Comparison of ENCODE assay signal across 8 cellular contexts in genomic region chr18:12659904-12660605, GRCh38. TPM values are rescaled to one million over a fixed set of nuclear protein-coding genes. Genes with fewer than 3 reads are reported as not detected.
DNase-seq lines count a peak whose midpoint lies in the region; ATAC-seq and TF ChIP-seq lines count a peak whose summit lies in the region.

No MANE protein-coding gene starts in this region.

- H3K27ac ChIP-seq in left ventricle myocardium inferior (replicated peaks): no peak overlapping the region

- H3K9me3 Mint-ChIP-seq in T-helper 2 cell treated with Interferon-gamma antibody and Interleukin-4, amounts not matched to agents 5 μg/mL and 100 μg/mL, for 36 hours: no peaks in the 10 kb centered on the region

- H3K4me3 Mint-ChIP-seq in T-helper 2 cell treated with Interferon-gamma antibody and Interleukin-4, amounts not matched to agents 5 μg/mL and 100 μg/mL, for 36 hours: no peak overlapping the region

- no peaks in the 10 kb centered on the region for H3K27me3 ChIP-seq in left ventricle myocardium inferior (ENCODE audit: low read depth)

- H3K4me1 ChIP-seq in left ventricle myocardium inferior: peaks cover 32% of the 10 kb centered on the region
- no peaks in the 10 kb centered on the region for H3K4me1 ChIP-seq in mucosa of descending colon (ENCODE audit: low read depth)

- DNase-seq in left ventricle myocardium inferior (no peak), left ventricle myocardium superior (no peak), NB4 (ENCODE audit: low read depth) (peak; percentile 64), dermis microvascular lymphatic vessel endothelial cell (ENCODE audit: low read depth in 2 of 2) (peak; percentile 56 to 85), mucosa of descending colon (peak in 1 of 3 donors; percentile 72), COLO829 (ENCODE audit: low spot score) (no peak)
- DNase-seq in T-helper 2 cell treated with Interferon-gamma antibody and Interleukin-4, amounts not matched to agents 5 μg/mL and 100 μg/mL, for 36 hours (ENCODE audit: low spot score): peak; percentile 15

- peaks cover 17% of the 10 kb centered on the region for H3K4me1 Mint-ChIP-seq in T-helper 2 cell treated with Interferon-gamma antibody and Interleukin-4, amounts not matched to agents 5 μg/mL and 100 μg/mL, for 36 hours (ENCODE audit: low read depth)

- peaks cover 16% of the 10 kb centered on the region for H3K27me3 Mint-ChIP-seq in T-helper 2 cell treated with Interferon-gamma antibody and Interleukin-4, amounts not matched to agents 5 μg/mL and 100 μg/mL, for 36 hours (ENCODE audit: low read depth)

- H3K27ac Mint-ChIP-seq in T-helper 2 cell treated with Interferon-gamma antibody and Interleukin-4, amounts not matched to agents 5 μg/mL and 100 μg/mL, for 36 hours: no peak overlapping the region

- TF ChIP-seq POLR2A in NB4 (IDR thresholded peaks at IDR 0.05; ENCODE audit: extremely low read depth, insufficient read length): no peak

- H3K4me3 ChIP-seq in left ventricle myocardium inferior: no peak overlapping the region
- no peak overlapping the region for H3K4me3 ChIP-seq in NB4 (ENCODE audit: low read depth, low read length)
- H3K4me3 ChIP-seq in mucosa of descending colon: no peak overlapping the region

- peaks cover 5% of the 10 kb centered on the region for H3K36me3 Mint-ChIP-seq in T-helper 2 cell treated with Interferon-gamma antibody and Interleukin-4, amounts not matched to agents 5 μg/mL and 100 μg/mL, for 36 hours (ENCODE audit: low read depth)

- H3K36me3 ChIP-seq in left ventricle myocardium inferior (peaks cover 2% of the 10 kb centered on the region), mucosa of descending colon (ENCODE audit: low read depth) (no peaks in the 10 kb centered on the region)

- ATAC-seq in left ventricle myocardium superior: no peak
- ATAC-seq in mucosa of descending colon: peak; percentile 41
- ATAC-seq in HG03139 (IDR thresholded peaks at IDR 0.05; ENCODE audit: unreplicated experiment): no peak

- peak; percentile 96 for TF ChIP-seq CTCF in left ventricle myocardium inferior (IDR thresholded peaks at IDR 0.05; ENCODE audit: borderline replicate concordance)
- peak; percentile 80 for TF ChIP-seq CTCF in NB4 (IDR thresholded peaks at IDR 0.05; ENCODE audit: low read depth, low read length)
- peak; percentile 73 for TF ChIP-seq CTCF in mucosa of descending colon (IDR thresholded peaks at IDR 0.05)

- H3K9me3 ChIP-seq in left ventricle myocardium inferior (replicated peaks) (no peaks in the 10 kb centered on the region), mucosa of descending colon (no peaks in the 10 kb centered on the region)

- intact Hi-C loops in left ventricle myocardium inferior (cut with micrococcal nuclease) (loop anchor here (5.0 kb wide), 1 partner anchor 268 kb away; no protein-coding TSS in a partner anchor), left ventricle myocardium superior (cut with micrococcal nuclease) (loop anchor here (5.0 to 10.0 kb wide), 2 partner anchors 125 to 268 kb away; no protein-coding TSS in a partner anchor), mucosa of descending colon (cut with DNase I, micrococcal nuclease) (loop anchor here (5.0 kb wide), 1 partner anchor 268 kb away; no protein-coding TSS in a partner anchor)

RNA-seq across cellular contexts. Expression of gene SPIRE1, which starts 2.1 kb away (rescaled TPM):
- total RNA-seq in left ventricle myocardium inferior (42.4 TPM), left ventricle myocardium superior (41.0 TPM), dermis microvascular lymphatic vessel endothelial cell (15.7 and 16.6 TPM in 2 replicates), mucosa of descending colon (10 to 100 TPM in 1 of 3 donors, 1 to 10 TPM in 2; 4.7 to 32.8 (median 5.1) TPM)

RNA-seq across cellular contexts. Expression of gene CEP76, which starts 42.5 kb away (rescaled TPM):
- total RNA-seq in left ventricle myocardium inferior: 3.7 TPM
- total RNA-seq in left ventricle myocardium superior: 3.7 TPM
- total RNA-seq in dermis microvascular lymphatic vessel endothelial cell: 13.4 and 14.6 TPM in 2 replicates
- total RNA-seq in mucosa of descending colon: 10 to 100 TPM in 1 of 3 donors, 1 to 10 TPM in 2; 6.4 to 10.1 (median 8.5) TPM

RNA-seq across cellular contexts. Expression of gene PSMG2, which starts 42.8 kb away (rescaled TPM):
- total RNA-seq in left ventricle myocardium inferior: 39.5 TPM
- 40.6 TPM for total RNA-seq in left ventricle myocardium superior
- 66.0 and 76.9 TPM in 2 replicates for total RNA-seq in dermis microvascular lymphatic vessel endothelial cell
- 10 to 100 TPM; 68.7 to 73.8 (median 69.3) TPM for total RNA-seq in mucosa of descending colon

Comparison
In these comparisons a context has a peak if more than half of its experiments do, and no peak if none do; other contexts are left out.
1. DNase-seq: peak in NB4 (single experiment), T-helper 2 cell treated with Interferon-gamma antibody and Interleukin-4, amounts not matched to agents 5 μg/mL and 100 μg/mL, for 36 hours (single experiment) and dermis microvascular lymphatic vessel endothelial cell (2 of 2); none in left ventricle myocardium inferior (single experiment), left ventricle myocardium superior (single experiment) and COLO829 (single experiment).
2. Peak in every context shown above with its lines, with median percentiles within 50 percentile points of each other: CTCF ChIP-seq.